ENCODE assay signal across 1 cellular context in the genomic region with DNA sequence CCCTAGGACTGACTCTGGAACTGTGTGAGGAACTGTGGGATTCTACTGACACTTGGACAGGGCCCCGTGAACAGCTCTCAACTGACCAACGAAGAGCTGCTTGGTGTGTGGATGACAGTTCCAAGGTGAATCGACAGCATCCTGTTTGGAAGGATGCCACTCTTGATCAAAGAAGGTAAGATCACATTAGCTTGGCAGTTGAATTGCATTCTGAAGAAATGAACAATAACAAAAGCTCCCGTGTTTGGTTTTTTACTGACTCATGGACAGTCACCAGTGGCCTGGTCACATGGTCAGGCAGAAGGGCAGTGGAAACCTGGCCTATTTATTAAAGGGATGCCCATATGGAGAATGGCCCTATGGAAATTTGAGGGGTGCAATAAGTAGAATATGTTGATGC.
TF ChIP-seq lines count a peak whose summit lies in the region.

No MANE protein-coding gene starts in this region.

TF ChIP-seq in SK-N-SH treated with all-trans-retinoic acid at 6 μM for 48 hours, 23 proteins besides CTCF, POLR2A, EP300 and RAD21 (continued from another document):
- TF ChIP-seq PATZ1 (CRISPR knock-in tag; IDR thresholded peaks at IDR 0.05; ENCODE audit: borderline replicate concordance) = no peak
